10 cellular contexts compared by ENCODE assay signal in genomic region chr1:45013551-45014209, GRCh38. TPM values are rescaled to one million over a fixed set of nuclear protein-coding genes. Genes with fewer than 3 reads are reported as not detected.
A peak's percentile ranks its signal among the peaks of the same experiment; 100 is the strongest.
DNase-seq lines count a peak whose midpoint lies in the region; ATAC-seq, FAIRE-seq and TF ChIP-seq lines count a peak whose summit lies in the region.
"Had no signal": no experiment of that assay in that cellular context is flagged by ENCODE, and none has a peak within 500 bp of the region (broad histone marks: within the 10 kb centered on the region; RNA-seq: fewer than 3 reads in every experiment).

No MANE protein-coding gene starts in this region.

- peaks cover 50% of the 10 kb centered on the region for H3K79me2 ChIP-seq in astrocyte (ENCODE audit: insufficient read depth, low read length)

- peak overlapping the region; percentile 84 for H3K4me3 Mint-ChIP-seq in astrocyte (ENCODE audit: unreplicated experiment)
- H3K4me3 Mint-ChIP-seq in natural killer cell treated with Interleukin-12 subunit alpha and Interleukin-12 subunit beta and Interleukin-15 and Interleukin-18, amount 100 ng/mL, for 72 hours, result peak overlapping the region; percentile 87

- H3K9me3 ChIP-seq in BLaER1 (no peaks in the 10 kb centered on the region), HEK293 (ENCODE audit: control insufficient read depth, insufficient read depth, low read depth, low read length) (no peaks in the 10 kb centered on the region), astrocyte (ENCODE audit: insufficient read depth, low read depth, low read length) (no peaks in the 10 kb centered on the region)
- H3K9me3 ChIP-seq: ascending aorta had no signal

- H3K9ac ChIP-seq in BLaER1, result peak overlapping the region; percentile 76; the same call in 1 of the 2 replicates
- peak overlapping the region; percentile 83 for H3K9ac ChIP-seq in astrocyte (ENCODE audit: low read length)

- peaks cover 18% of the 10 kb centered on the region for H3K4me1 Mint-ChIP-seq in astrocyte (ENCODE audit: low read depth, unreplicated experiment)
- H3K4me1 Mint-ChIP-seq in natural killer cell treated with Interleukin-12 subunit alpha and Interleukin-12 subunit beta and Interleukin-15 and Interleukin-18, amount 100 ng/mL, for 72 hours (ENCODE audit: low read depth in 2 of 2), result peaks cover 38 to 42% of the 10 kb centered on the region in 2 donors

- H3K4me1 ChIP-seq in BLaER1 (peaks cover 39% of the 10 kb centered on the region), HEK293 (ENCODE audit: control insufficient read depth, insufficient read depth, low read length) (no peaks in the 10 kb centered on the region), astrocyte (ENCODE audit: insufficient read depth, low read length) (peaks cover 26% of the 10 kb centered on the region)

- peaks cover 10% of the 10 kb centered on the region for H3K36me3 Mint-ChIP-seq in astrocyte (ENCODE audit: low read depth, unreplicated experiment)
- H3K36me3 Mint-ChIP-seq in natural killer cell treated with Interleukin-12 subunit alpha and Interleukin-12 subunit beta and Interleukin-15 and Interleukin-18, amount 100 ng/mL, for 72 hours, result peaks cover 4% of the 10 kb centered on the region

- H3K27ac ChIP-seq in BLaER1, result no peak overlapping the region
- no peak overlapping the region for H3K27ac ChIP-seq in HEK293 (ENCODE audit: extremely low read depth, low read depth, low read length)
- no peak overlapping the region for H3K27ac ChIP-seq in astrocyte (ENCODE audit: low read depth, low read length)

- H4K20me1 ChIP-seq in BLaER1 (peaks cover 9% of the 10 kb centered on the region; the same call in 1 of the 2 replicates), astrocyte (ENCODE audit: insufficient read depth, low read length) (peaks cover 27% of the 10 kb centered on the region)

- TF ChIP-seq CTCF in HEK293 (tag by site-specific recombination; IDR thresholded peaks at IDR 0.05), result no peak
- TF ChIP-seq CTCF in astrocyte (IDR thresholded peaks at IDR 0.05; ENCODE audit: insufficient read depth, low read depth, low read length), result no peak

- DNase-seq in astrocyte (ENCODE audit: low read depth) (no peak), HTR-8/SVneo (ENCODE audit: insufficient read length, low spot score) (no peak), SIG-M5 treated with dmso at 0.1 percent for 504 hours (lab: John Stamatoyannopoulos, UW; ENCODE audit: unreplicated experiment) (no peak)
- no peak for DNase-seq in natural killer cell treated with Interleukin-12 subunit alpha and Interleukin-12 subunit beta and Interleukin-15 and Interleukin-18, amount 100 ng/mL, for 72 hours (ENCODE audit: low spot score)
- DNase-seq in activated CD8-positive, alpha-beta memory T cell treated with anti-CD3 and anti-CD28 coated beads for 24 hours, result no peak

- no peaks in the 10 kb centered on the region for H3K27me3 Mint-ChIP-seq in astrocyte (ENCODE audit: low read depth, unreplicated experiment)
- H3K27me3 Mint-ChIP-seq in natural killer cell treated with Interleukin-12 subunit alpha and Interleukin-12 subunit beta and Interleukin-15 and Interleukin-18, amount 100 ng/mL, for 72 hours, result no peaks in the 10 kb centered on the region

- peaks cover 2% of the 10 kb centered on the region for H3K9me3 Mint-ChIP-seq in astrocyte (ENCODE audit: unreplicated experiment)
- H3K9me3 Mint-ChIP-seq in natural killer cell treated with Interleukin-12 subunit alpha and Interleukin-12 subunit beta and Interleukin-15 and Interleukin-18, amount 100 ng/mL, for 72 hours, result no peaks in the 10 kb centered on the region

- FAIRE-seq in astrocyte (lab: Jason Lieb, UNC) (no peak), HTR-8/SVneo (lab: Jason Lieb, UNC) (no peak)

- POLR2A ChIA-PET in HEK293 (lab: Yijun Ruan, JAX), result interaction anchor here (1.0 to 5.7 kb wide), 5 partner anchors 220 to 479 kb away, joined by 3 to 83 read pairs (median 4); partner anchors contain the start of gene TESK2

- CTCF ChIA-PET in HEK293 (lab: Yijun Ruan, JAX), result interaction anchor here (0.5 to 12.0 kb wide), 28 partner anchors 17 to 571 kb away, joined by 3 to 304 read pairs (median 4); partner anchors contain the start of genes PLK3, PTCH2 and TESK2

- H3K4me3 ChIP-seq in BLaER1, result peak overlapping the region; percentile 100; the same call in 1 of the 2 replicates
- no peak overlapping the region for H3K4me3 ChIP-seq in HEK293 (ENCODE audit: low read depth, low read length)
- H3K4me3 ChIP-seq in astrocyte (ENCODE audit: insufficient read depth, low read depth, low read length), result no peak overlapping the region

- ATAC-seq in natural killer cell treated with Interleukin-12 subunit alpha and Interleukin-12 subunit beta and Interleukin-15 and Interleukin-18, amount 100 ng/mL, for 72 hours, result no peak
- ATAC-seq in GM18520 (IDR thresholded peaks at IDR 0.05; ENCODE audit: unreplicated experiment), result no peak
- ATAC-seq: left colon had no signal

- H3K4me2 ChIP-seq in BLaER1 (peak overlapping the region; percentile 100), astrocyte (ENCODE audit: low read length) (peak overlapping the region; percentile 96)

- peaks cover 29% of the 10 kb centered on the region for H3K36me3 ChIP-seq in BLaER1
- peaks cover 0 to 47% of the 10 kb centered on the region in 2 experiments; a peak in 1 of 3 replicates for H3K36me3 ChIP-seq in HEK293 (ENCODE audit: control insufficient read depth in 2 of 2, insufficient read depth in 1 of 2, low read length in 2 of 2)
- H3K36me3 ChIP-seq in astrocyte (ENCODE audit: insufficient read depth, low read length), result peaks cover 18% of the 10 kb centered on the region

- no peak overlapping the region for H3K27ac Mint-ChIP-seq in astrocyte (ENCODE audit: unreplicated experiment)
- H3K27ac Mint-ChIP-seq in natural killer cell treated with Interleukin-12 subunit alpha and Interleukin-12 subunit beta and Interleukin-15 and Interleukin-18, amount 100 ng/mL, for 72 hours, result peak overlapping the region; percentile 13 to 89

- H3K27me3 ChIP-seq in BLaER1, result no peaks in the 10 kb centered on the region
- H3K27me3 ChIP-seq in astrocyte (ENCODE audit: insufficient read depth, low read length), result no peaks in the 10 kb centered on the region
- H3K27me3 ChIP-seq: ascending aorta had no signal

- H2AFZ ChIP-seq in astrocyte (ENCODE audit: low read depth, low read length), result no peak overlapping the region

TF ChIP-seq in HEK293, 187 proteins besides CTCF, POLR2A, EP300 and RAD21:
- TF ChIP-seq ZFP41 (tag by site-specific recombination; IDR thresholded peaks at IDR 0.05; ENCODE audit: borderline replicate concordance), result no peak
- peak; percentile 53; the same call in 1 of the 2 replicates for TF ChIP-seq ZBTB6 (tag by site-specific recombination; IDR thresholded peaks at IDR 0.05)
- TF ChIP-seq GLIS1 (tag by site-specific recombination; IDR thresholded peaks at IDR 0.05), result no peak

RNA-seq across cellular contexts. Expression of gene UROD, which starts 1.6 kb away (rescaled TPM):
- 96.1 and 98.8 TPM in 2 replicates for total RNA-seq in astrocyte
- 100 to 1,000 TPM in 1 of 2 donors, 10 to 100 TPM in 1; 72.5 to 109 TPM for total RNA-seq in natural killer cell treated with Interleukin-12 subunit alpha and Interleukin-12 subunit beta and Interleukin-15 and Interleukin-18, amount 100 ng/mL, for 72 hours

RNA-seq across cellular contexts. Expression of gene HECTD3, which starts 2.6 kb away (rescaled TPM):
- 33.2 and 33.9 TPM in 2 replicates for total RNA-seq in astrocyte
- 10 to 100 TPM; 39.0 to 42.8 TPM for total RNA-seq in natural killer cell treated with Interleukin-12 subunit alpha and Interleukin-12 subunit beta and Interleukin-15 and Interleukin-18, amount 100 ng/mL, for 72 hours

RNA-seq across cellular contexts. Expression of gene EIF2B3, which starts 27.3 kb away (rescaled TPM):
- total RNA-seq in astrocyte, result 28.1 and 28.2 TPM in 2 replicates
- 10 to 100 TPM; 37.6 to 60.9 TPM for total RNA-seq in natural killer cell treated with Interleukin-12 subunit alpha and Interleukin-12 subunit beta and Interleukin-15 and Interleukin-18, amount 100 ng/mL, for 72 hours
